ENCODE assay signal across 31 cellular contexts in the genomic region with DNA sequence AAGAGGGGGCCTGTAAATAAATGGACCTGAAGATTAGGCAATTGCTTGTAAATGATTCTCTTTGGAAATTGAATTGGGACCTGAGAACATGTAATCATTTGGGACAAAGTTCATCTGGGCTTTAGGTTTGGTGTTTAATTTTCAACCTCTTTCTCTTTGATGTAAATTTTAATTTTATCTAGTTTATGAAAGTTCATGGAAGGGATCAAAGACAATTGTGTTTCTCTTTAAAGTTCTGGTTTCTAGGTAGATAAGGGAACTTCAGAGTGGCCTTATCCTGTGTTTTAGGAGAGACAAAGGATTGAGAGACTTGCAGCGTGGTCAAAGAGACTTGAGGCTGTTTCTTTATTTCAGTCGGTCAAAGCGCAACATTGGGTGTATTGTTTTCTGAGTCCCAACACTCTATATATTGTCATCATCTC.
"Had no signal": no experiment of that assay in that cellular context is flagged by ENCODE, and none has a peak within 500 bp of the region (broad histone marks: within the 10 kb centered on the region; RNA-seq: fewer than 3 reads in every experiment).

No MANE protein-coding gene starts in this region.

- H3K4me1 Mint-ChIP-seq: activated B cell treated with CpG ODN at 0.5 μM for 24 hours; activated T-helper 17 cell treated with anti-CD3 and anti-CD28 coated beads, Interleukin-2, amount 50 U/mL, for 72 hours; T-helper 17 cell had no signal

- H3K4me3 Mint-ChIP-seq: activated B cell treated with CpG ODN at 0.5 μM for 24 hours; activated CD8-positive, alpha-beta T cell treated with anti-CD3 and anti-CD28 coated beads for 36 hours; activated naive CD8-positive, alpha-beta T cell; activated T-cell treated with anti-CD3 and anti-CD28 coated beads, Interleukin-2, amount 50 U/mL, for 4 hours; activated T-helper 17 cell treated with anti-CD3 and anti-CD28 coated beads, Interleukin-2, amount 50 U/mL, for 72 hours; effector memory CD8-positive, alpha-beta T cell; T-helper 17 cell; T-helper 2 cell treated with Interferon-gamma antibody and Interleukin-4, amounts not matched to agents 5 μg/mL and 100 μg/mL, for 36 hours had no signal

- H3K27ac Mint-ChIP-seq: activated B cell treated with CpG ODN at 0.5 μM for 24 hours; activated CD8-positive, alpha-beta T cell treated with anti-CD3 and anti-CD28 coated beads for 36 hours; activated naive CD8-positive, alpha-beta T cell; activated T-helper 17 cell treated with anti-CD3 and anti-CD28 coated beads, Interleukin-2, amount 50 U/mL, for 72 hours; effector memory CD8-positive, alpha-beta T cell; T-helper 17 cell; T-helper 2 cell treated with Interferon-gamma antibody and Interleukin-4, amounts not matched to agents 5 μg/mL and 100 μg/mL, for 36 hours had no signal

- H3K36me3 ChIP-seq: esophagus muscularis mucosa, gastroesophageal sphincter, WERI-Rb-1 had no signal

- H3K27me3 ChIP-seq: body of pancreas, esophagus muscularis mucosa, foreskin keratinocyte, gastroesophageal sphincter had no signal

- H3K9me3 ChIP-seq: body of pancreas had no signal

- H3K4me3 ChIP-seq: body of pancreas, esophagus muscularis mucosa, gastroesophageal sphincter had no signal

- H3K36me3 Mint-ChIP-seq: activated naive CD8-positive, alpha-beta T cell had no signal

- H3K4me1 ChIP-seq: body of pancreas, esophagus muscularis mucosa, foreskin keratinocyte, gastroesophageal sphincter had no signal

- H3K27me3 Mint-ChIP-seq: activated B cell treated with CpG ODN at 0.5 μM for 24 hours; activated CD8-positive, alpha-beta T cell treated with anti-CD3 and anti-CD28 coated beads for 36 hours; activated naive CD8-positive, alpha-beta T cell; activated T-helper 17 cell treated with anti-CD3 and anti-CD28 coated beads, Interleukin-2, amount 50 U/mL, for 72 hours; effector memory CD8-positive, alpha-beta T cell; T-helper 17 cell had no signal

- DNase-seq: activated B cell treated with CpG ODN at 0.5 μM for 24 hours; activated CD4-positive, alpha-beta T cell treated with anti-CD3 and anti-CD28 coated beads for 48 hours; activated CD4-positive, alpha-beta T cell treated with anti-CD3 and anti-CD28 coated beads, Interleukin-2, amount 50 U/mL, for 1 hour; activated CD4-positive, alpha-beta T cell treated with anti-CD3 and anti-CD28 coated beads, Interleukin-2, amount 50 U/mL, for 48 hours; activated CD8-positive, alpha-beta memory T cell treated with anti-CD3 and anti-CD28 coated beads for 24 hours; activated CD8-positive, alpha-beta T cell treated with anti-CD3 and anti-CD28 coated beads for 36 hours; activated effector memory CD4-positive, alpha-beta T cell treated with Interleukin-2 at 50 U/mL for 16 hours; activated gamma-delta T cell treated with Interleukin-2 at 50 U/mL for 16 hours; activated naive CD4-positive, alpha-beta T cell treated with anti-CD3 and anti-CD28 coated beads, Interleukin-2, amount 50 U/mL, for 16 hours; activated naive CD4-positive, alpha-beta T cell treated with Interleukin-2 at 50 U/mL for 16 hours; activated T-cell treated with anti-CD3 and anti-CD28 coated beads, Interleukin-2, amount 50 U/mL, for 4 hours; amniotic stem cell; anterior cingulate cortex; body of pancreas; caudate nucleus; cortex of kidney; dermis blood vessel endothelial cell; effector CD4-positive, alpha-beta T cell; effector memory CD8-positive, alpha-beta T cell; erythroblast; foreskin keratinocyte; T-helper 1 cell; T-helper 17 cell; T1000; WERI-Rb-1 had no signal

- H3K27ac ChIP-seq: body of pancreas, esophagus muscularis mucosa, foreskin keratinocyte, gastroesophageal sphincter, WERI-Rb-1 had no signal

- ATAC-seq: activated CD4-positive, CD25-positive, alpha-beta regulatory T cell treated with anti-CD3 and anti-CD28 coated beads, Interleukin-2, amount 50 U/mL, for 24 hours; activated CD8-positive, alpha-beta T cell treated with anti-CD3 and anti-CD28 coated beads for 36 hours; activated T-cell treated with anti-CD3 and anti-CD28 coated beads, Interleukin-2, amount 50 U/mL, for 4 hours; activated T-helper 17 cell treated with anti-CD3 and anti-CD28 coated beads, Interleukin-2, amount 50 U/mL, for 72 hours; body of pancreas; effector memory CD8-positive, alpha-beta T cell; foreskin keratinocyte; gastroesophageal sphincter; T-helper 17 cell had no signal
